Comparison of ENCODE assay signal across 1 cellular context in genomic region chr10:124293641-124294449, GRCh38.
TF ChIP-seq lines count a peak whose summit lies in the region.

No MANE protein-coding gene starts in this region.

TF ChIP-seq in SK-N-SH treated with all-trans-retinoic acid at 6 μM for 48 hours, 23 proteins besides CTCF, POLR2A, EP300 and RAD21:
- no peak for TF ChIP-seq CSRNP3 (CRISPR knock-in tag; IDR thresholded peaks at IDR 0.05)
